In the genomic region with DNA sequence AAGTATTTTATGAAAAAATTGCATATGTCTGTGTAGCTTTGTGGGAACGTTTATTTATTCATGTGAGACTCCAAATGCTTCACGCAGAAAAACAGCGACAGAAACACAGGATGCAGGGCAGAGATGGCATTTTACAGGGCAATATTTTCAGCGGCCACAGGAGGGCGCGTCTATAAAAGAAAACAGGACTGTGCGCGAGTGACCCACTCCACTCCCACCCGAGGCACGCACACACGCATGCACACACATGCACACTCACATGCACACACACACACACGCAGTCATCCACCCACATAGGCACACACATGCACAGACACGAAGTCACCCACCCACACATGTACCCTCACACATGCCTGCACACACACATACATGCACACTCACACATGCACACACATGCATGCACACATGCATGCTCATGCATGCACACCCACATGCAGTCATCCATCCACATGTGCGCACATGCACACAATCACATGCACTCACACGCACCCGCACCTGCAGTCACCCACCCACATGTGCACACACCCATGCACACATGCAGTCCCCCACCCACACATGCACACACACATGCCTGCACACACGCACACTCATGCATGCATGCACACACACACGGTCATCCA, we compare ENCODE assay signal across 1 cellular context.
TF ChIP-seq lines count a peak whose summit lies in the region.

No MANE protein-coding gene starts in this region.

TF ChIP-seq in HCT116, 20 proteins besides CTCF, POLR2A, EP300 and RAD21 (continued from another document):
- TF ChIP-seq REST (IDR thresholded peaks at IDR 0.05; ENCODE audit: low read depth) (no peak), CEBPB (IDR thresholded peaks at IDR 0.05; ENCODE audit: low read depth) (no peak), SRF (IDR thresholded peaks at IDR 0.05; ENCODE audit: low read depth) (no peak), JUND (IDR thresholded peaks at IDR 0.05) (no peak)
- TF ChIP-seq, protein P1, sequence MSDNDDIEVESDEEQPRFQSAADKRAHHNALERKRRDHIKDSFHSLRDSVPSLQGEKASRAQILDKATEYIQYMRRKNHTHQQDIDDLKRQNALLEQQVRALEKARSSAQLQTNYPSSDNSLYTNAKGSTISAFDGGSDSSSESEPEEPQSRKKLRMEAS (IDR thresholded peaks at IDR 0.05), result no peak
